Comparison of ENCODE assay signal across 7 cellular contexts in genomic region chrX:68571292-68572256, GRCh38.
DNase-seq lines count a peak whose midpoint lies in the region; ATAC-seq and TF ChIP-seq lines count a peak whose summit lies in the region.

No MANE protein-coding gene starts in this region.

- DNase-seq in H4 (ENCODE audit: low spot score) (peak; percentile 68), LHCN-M2 (ENCODE audit: low read depth) (peak; percentile 82), erythroblast (lab: John Stamatoyannopoulos, UW) (peak; percentile 42 to 53), Caco-2 (no peak), midbrain (lab: John Stamatoyannopoulos, UW) (no peak), globus pallidus (ENCODE audit: low spot score) (no peak)

- intact Hi-C loops in Caco-2 (cut with micrococcal nuclease; ENCODE audit: unreplicated experiment), result no loop called here

- BruUV-seq in Caco-2 (replicated peaks; lab: Mats Ljungman, UMichigan), result no TSS peak

- H3K4me3 ChIP-seq in Caco-2 (ENCODE audit: low read depth, low read length), result no peak overlapping the region

- TF ChIP-seq CTCF in Caco-2 (IDR thresholded peaks at IDR 0.05; ENCODE audit: insufficient read depth in 1 of 2, low read depth in 1 of 2, low read length in 1 of 2, severe bottlenecking in 1 of 2, unreplicated experiment in 1 of 2), result no peak

- H3K9me3 ChIP-seq in Caco-2, result no peaks in the 10 kb centered on the region

- no peaks in the 10 kb centered on the region for H3K36me3 ChIP-seq in Caco-2 (ENCODE audit: control insufficient read depth, insufficient read depth, low read length)

- CTCF ChIA-PET in Caco-2 (lab: Charles Lee), result no interaction called here

- peak; percentile 41 for TF ChIP-seq POLR2A in erythroblast (IDR thresholded peaks at IDR 0.05; ENCODE audit: low read length)

- H3K4me3 Mint-ChIP-seq in Caco-2 (ENCODE audit: unreplicated experiment), result no peak overlapping the region

- no peak overlapping the region for H3K27ac Mint-ChIP-seq in Caco-2 (ENCODE audit: unreplicated experiment)

- H3K36me3 Mint-ChIP-seq in Caco-2 (ENCODE audit: insufficient read depth, unreplicated experiment), result no peaks in the 10 kb centered on the region

- no peaks in the 10 kb centered on the region for H3K4me1 Mint-ChIP-seq in Caco-2 (ENCODE audit: low read depth, unreplicated experiment)

- POLR2A ChIA-PET in Caco-2 (lab: Charles Lee), result no interaction called here

- no peaks in the 10 kb centered on the region for H3K9me3 Mint-ChIP-seq in Caco-2 (ENCODE audit: unreplicated experiment)

- no peaks in the 10 kb centered on the region for H3K4me1 ChIP-seq in Caco-2

- H3K27me3 ChIP-seq in Caco-2 (replicated peaks; ENCODE audit: control insufficient read depth, insufficient read depth, low read length), result no peaks in the 10 kb centered on the region

- no peaks in the 10 kb centered on the region for H3K27me3 Mint-ChIP-seq in Caco-2 (ENCODE audit: insufficient read depth, unreplicated experiment)

- peak; percentile 91 for ATAC-seq in GM18519 (IDR thresholded peaks at IDR 0.05; ENCODE audit: low FRiP score, unreplicated experiment)

Comparison
In these comparisons a context has a peak if more than half of its experiments do, and no peak if none do; other contexts are left out.
1. DNase-seq: peak in H4 (single experiment), LHCN-M2 (single experiment) and erythroblast (2 of 2); none in Caco-2 (0 of 2), midbrain (single experiment) and globus pallidus (single experiment).